ENCODE assay signal across 30 cellular contexts in the genomic region with DNA sequence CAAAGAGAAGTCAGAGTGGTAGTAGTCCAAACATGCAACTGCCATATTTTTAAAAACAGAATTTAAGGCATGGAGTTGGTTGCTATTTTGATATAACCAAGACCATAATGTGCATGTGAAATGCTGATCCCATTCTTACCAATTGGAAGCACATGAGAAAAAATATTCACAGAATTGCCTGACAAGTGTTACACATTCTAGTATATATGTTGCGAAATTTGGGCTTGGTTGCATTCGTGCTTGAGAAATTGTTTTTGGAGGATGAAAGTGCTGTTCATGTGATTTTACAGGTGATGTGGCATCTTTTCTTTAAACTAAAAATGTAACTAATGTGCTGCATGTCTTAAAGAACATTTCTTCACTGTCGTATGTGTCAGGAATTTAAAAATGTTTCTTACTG.
"Had no signal": no experiment of that assay in that cellular context is flagged by ENCODE, and none has a peak within 500 bp of the region (broad histone marks: within the 10 kb centered on the region; RNA-seq: fewer than 3 reads in every experiment).

No MANE protein-coding gene starts in this region.

- H3K27me3 ChIP-seq: gastroesophageal sphincter, stomach, thyroid gland, upper lobe of left lung, vagina had no signal

- H3K9ac ChIP-seq: parathyroid adenoma had no signal

- H3K4me3 Mint-ChIP-seq: activated CD4-positive, alpha-beta T cell treated with anti-CD3 and anti-CD28 coated beads, Interleukin-2, amount 10 ng/mL, durations not matched to agents 7 days and 5 days; activated CD8-positive, alpha-beta T cell treated with anti-CD3 and anti-CD28 coated beads for 36 hours; activated naive CD4-positive, alpha-beta T cell treated with anti-CD3 and anti-CD28 coated beads, Interleukin-2, amount 50 U/mL, for 24 hours; activated naive CD8-positive, alpha-beta T cell treated with anti-CD3 and anti-CD28 coated beads, Interleukin-2, amount 50 U/mL, for 24 hours; memory B cell; naive thymus-derived CD8-positive, alpha-beta T cell; neural crest cell; stimulated activated naive B cell treated with anti-CD40 and anti-IgM and Interleukin-4, amounts not matched to agents 10 μg/mL and 1 μg/mL and 100 μg/mL, for 72 hours had no signal

- H3K27me3 Mint-ChIP-seq: activated CD4-positive, alpha-beta T cell treated with anti-CD3 and anti-CD28 coated beads, Interleukin-2, amount 10 ng/mL, durations not matched to agents 7 days and 5 days; activated CD8-positive, alpha-beta T cell treated with anti-CD3 and anti-CD28 coated beads for 36 hours; activated naive CD4-positive, alpha-beta T cell treated with anti-CD3 and anti-CD28 coated beads, Interleukin-2, amount 50 U/mL, for 24 hours; activated naive CD8-positive, alpha-beta T cell treated with anti-CD3 and anti-CD28 coated beads, Interleukin-2, amount 50 U/mL, for 24 hours; stimulated activated naive B cell treated with anti-CD40 and anti-IgM and Interleukin-4, amounts not matched to agents 10 μg/mL and 1 μg/mL and 100 μg/mL, for 72 hours had no signal

- H3K36me3 ChIP-seq: gastroesophageal sphincter, stomach, thyroid gland, upper lobe of left lung, vagina had no signal

- H3K9me3 ChIP-seq: gastroesophageal sphincter, psoas muscle, stomach, thyroid gland, upper lobe of left lung, vagina had no signal

- FAIRE-seq: endothelial cell of umbilical vein, keratinocyte had no signal

- H3K4me1 ChIP-seq: gastroesophageal sphincter, parathyroid adenoma, psoas muscle, stomach, thyroid gland, upper lobe of left lung, vagina had no signal

- H3K79me2 ChIP-seq: parathyroid adenoma had no signal

- H3K4me1 Mint-ChIP-seq: activated CD4-positive, alpha-beta T cell treated with anti-CD3 and anti-CD28 coated beads, Interleukin-2, amount 10 ng/mL, durations not matched to agents 7 days and 5 days; activated naive CD4-positive, alpha-beta T cell treated with anti-CD3 and anti-CD28 coated beads, Interleukin-2, amount 50 U/mL, for 24 hours; activated naive CD8-positive, alpha-beta T cell treated with anti-CD3 and anti-CD28 coated beads, Interleukin-2, amount 50 U/mL, for 24 hours; memory B cell; naive thymus-derived CD8-positive, alpha-beta T cell; neural crest cell; stimulated activated naive B cell treated with anti-CD40 and anti-IgM and Interleukin-4, amounts not matched to agents 10 μg/mL and 1 μg/mL and 100 μg/mL, for 72 hours had no signal

- H3K36me3 Mint-ChIP-seq: activated naive CD4-positive, alpha-beta T cell treated with anti-CD3 and anti-CD28 coated beads, Interleukin-2, amount 50 U/mL, for 24 hours; naive thymus-derived CD8-positive, alpha-beta T cell had no signal

- H3K27ac Mint-ChIP-seq: activated CD4-positive, alpha-beta T cell treated with anti-CD3 and anti-CD28 coated beads, Interleukin-2, amount 10 ng/mL, durations not matched to agents 7 days and 5 days; activated CD8-positive, alpha-beta T cell treated with anti-CD3 and anti-CD28 coated beads for 36 hours; activated naive CD4-positive, alpha-beta T cell treated with anti-CD3 and anti-CD28 coated beads, Interleukin-2, amount 50 U/mL, for 24 hours; activated naive CD8-positive, alpha-beta T cell treated with anti-CD3 and anti-CD28 coated beads, Interleukin-2, amount 50 U/mL, for 24 hours; activated T-helper 2 cell treated with anti-CD3 and anti-CD28 coated beads, Interferon-gamma antibody, Interleukin-2, Interleukin-4, amounts not matched to agents 10 μg/mL and 5 μg/mL and 100 μg/mL, durations not matched to agents 14 hours and 24 hours and 36 hours; memory B cell; naive thymus-derived CD8-positive, alpha-beta T cell; stimulated activated naive B cell treated with anti-CD40 and anti-IgM and Interleukin-4, amounts not matched to agents 10 μg/mL and 1 μg/mL and 100 μg/mL, for 72 hours had no signal

- H3K27ac ChIP-seq: gastroesophageal sphincter, parathyroid adenoma, psoas muscle, stomach, thyroid gland, upper lobe of left lung, vagina had no signal

- H3K4me3 ChIP-seq: gastroesophageal sphincter, psoas muscle, stomach, thyroid gland, upper lobe of left lung, vagina had no signal

- H2AFZ ChIP-seq: parathyroid adenoma had no signal

- DNase-seq: activated CD4-positive, alpha-beta T cell treated with anti-CD3 and anti-CD28 coated beads for 1 hour; activated CD4-positive, alpha-beta T cell treated with anti-CD3 and anti-CD28 coated beads, Interleukin-2, amount 10 ng/mL, durations not matched to agents 7 days and 5 days; activated CD8-positive, alpha-beta T cell treated with anti-CD3 and anti-CD28 coated beads for 36 hours; activated naive CD8-positive, alpha-beta T cell treated with anti-CD3 and anti-CD28 coated beads, Interleukin-2, amount 50 U/mL, for 24 hours; activated T-cell treated with anti-CD3 and anti-CD28 coated beads, Interleukin-2, amount 50 U/mL, for 48 hours; amygdala; central memory CD4-positive, alpha-beta T cell; head of caudate nucleus; hippocampal formation; left cardiac atrium; naive thymus-derived CD8-positive, alpha-beta T cell; occipital lobe; psoas muscle; stimulated activated CD4-positive, alpha-beta T cell treated with anti-CD3 and anti-CD28 coated beads, Interleukin-15, amount 100 ng/mL, for 24 hours; stimulated activated CD4-positive, alpha-beta T cell treated with anti-CD3 and anti-CD28 coated beads, Interleukin-2, amount 100 ng/mL, for 24 hours; stimulated activated naive B cell treated with anti-CD40 and anti-IgM and Interleukin-4, amounts not matched to agents 10 μg/mL and 1 μg/mL and 100 μg/mL, for 72 hours; stomach; T-helper 2 cell; thyroid gland; upper lobe of left lung had no signal

- ATAC-seq: activated CD8-positive, alpha-beta T cell treated with anti-CD3 and anti-CD28 coated beads for 36 hours; activated naive CD8-positive, alpha-beta T cell treated with anti-CD3 and anti-CD28 coated beads, Interleukin-2, amount 50 U/mL, for 24 hours; esophagus mucosa; gastroesophageal sphincter; left cardiac atrium; naive thymus-derived CD8-positive, alpha-beta T cell; psoas muscle; stimulated activated naive B cell treated with anti-CD40 and anti-IgM and Interleukin-4, amounts not matched to agents 10 μg/mL and 1 μg/mL and 100 μg/mL, for 72 hours had no signal

- H3K9me3 Mint-ChIP-seq: activated CD4-positive, alpha-beta T cell treated with anti-CD3 and anti-CD28 coated beads, Interleukin-2, amount 10 ng/mL, durations not matched to agents 7 days and 5 days; activated naive CD4-positive, alpha-beta T cell treated with anti-CD3 and anti-CD28 coated beads, Interleukin-2, amount 50 U/mL, for 24 hours; activated naive CD8-positive, alpha-beta T cell treated with anti-CD3 and anti-CD28 coated beads, Interleukin-2, amount 50 U/mL, for 24 hours; memory B cell; stimulated activated naive B cell treated with anti-CD40 and anti-IgM and Interleukin-4, amounts not matched to agents 10 μg/mL and 1 μg/mL and 100 μg/mL, for 72 hours had no signal
